Comparison of ENCODE assay signal across 31 cellular contexts in the genomic region with DNA sequence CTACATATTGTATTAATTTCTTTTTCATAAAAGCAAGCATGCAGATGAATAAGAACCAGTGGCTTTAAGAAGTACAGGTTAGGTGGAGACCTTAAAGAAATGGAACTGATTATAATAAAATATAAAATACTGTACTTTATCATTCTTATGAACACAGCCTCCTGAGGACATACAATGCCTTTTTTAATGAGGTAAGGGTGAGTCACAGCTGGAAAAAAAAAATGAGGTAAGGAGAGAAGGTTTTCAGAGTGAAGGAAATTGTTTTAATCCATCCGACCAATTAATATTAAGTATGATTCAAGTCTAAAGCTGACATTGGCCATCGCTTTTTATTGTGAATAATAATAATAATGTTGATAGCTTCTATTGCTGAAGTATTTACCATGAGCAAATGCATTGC.
"Had no signal": no experiment of that assay in that cellular context is flagged by ENCODE, and none has a peak within 500 bp of the region (broad histone marks: within the 10 kb centered on the region; RNA-seq: fewer than 3 reads in every experiment).

No MANE protein-coding gene starts in this region.

- H3K4me3 ChIP-seq: cardiac muscle cell, Peyer's patch had no signal

- H3K36me3 ChIP-seq: brain microvascular endothelial cell, cardiac muscle cell, Peyer's patch, WERI-Rb-1 had no signal

- H3K27me3 ChIP-seq: brain microvascular endothelial cell, cardiac muscle cell, Peyer's patch had no signal

- ATAC-seq: activated CD8-positive, alpha-beta memory T cell treated with anti-CD3 and anti-CD28 coated beads, Interleukin-2, amount 10 ng/mL, durations not matched to agents 7 days and 5 days; activated naive CD8-positive, alpha-beta T cell treated with anti-CD3 and anti-CD28 coated beads, Interleukin-2, amount 50 U/mL, for 24 hours had no signal

- H3K27ac ChIP-seq: brain microvascular endothelial cell, cardiac muscle cell, KMS-11, Peyer's patch, WERI-Rb-1 had no signal

- DNase-seq: activated CD4-positive, alpha-beta memory T cell treated with anti-CD3 and anti-CD28 coated beads, Interleukin-2, amount 10 ng/mL, durations not matched to agents 7 days and 5 days; activated CD4-positive, alpha-beta T cell treated with anti-CD3 and anti-CD28 coated beads for 1 hour; activated CD4-positive, alpha-beta T cell treated with anti-CD3 and anti-CD28 coated beads for 48 hours; activated CD4-positive, CD25-positive, alpha-beta regulatory T cell; activated CD8-positive, alpha-beta memory T cell treated with anti-CD3 and anti-CD28 coated beads for 24 hours; activated CD8-positive, alpha-beta memory T cell treated with anti-CD3 and anti-CD28 coated beads, Interleukin-2, amount 10 ng/mL, durations not matched to agents 7 days and 5 days; activated CD8-positive, alpha-beta memory T cell treated with anti-CD3 and anti-CD28 coated beads, Interleukin-2, amount 50 U/mL, for 48 hours; activated effector memory CD4-positive, alpha-beta T cell treated with Interleukin-2 at 50 U/mL for 16 hours; activated naive CD4-positive, alpha-beta T cell treated with anti-CD3 and anti-CD28 coated beads, Interleukin-2, amount 10 ng/mL, durations not matched to agents 7 days and 5 days; activated naive CD8-positive, alpha-beta T cell treated with anti-CD3 and anti-CD28 coated beads, Interleukin-2, amount 50 U/mL, for 24 hours; activated T-cell treated with anti-CD3 and anti-CD28 coated beads, Interleukin-2, amount 50 U/mL, for 48 hours; anterior cingulate cortex; brain microvascular endothelial cell; NCI-H1092 treated with DMSO at 0.1 percent for 48 hours; NCI-H1436; NCI-H1694; NCI-H1930; NCI-H2081 treated with DMSO at 0.1 percent for 48 hours; NCI-H510A; NCI-H526; NCI-H748 treated with DMSO at 0.1 percent for 48 hours; NK-92 treated with Interleukin-12 subunit alpha and Interleukin-12 subunit beta, amount 100 ng/mL, for 24 hours; OCI-M1; Peyer's patch; Right ventricle myocardium superior; RPMI8226; SW 1271; T1000; WERI-Rb-1 had no signal

- H3K4me2 ChIP-seq: KMS-11 had no signal

- H3K9me3 ChIP-seq: Peyer's patch had no signal

- H3K9ac ChIP-seq: KMS-11 had no signal

- H3K4me1 ChIP-seq: Peyer's patch had no signal
